15 cellular contexts compared by ENCODE assay signal in genomic region chr10:59265140-59265539, GRCh38.
"Had no signal": no experiment of that assay in that cellular context is flagged by ENCODE, and none has a peak within 500 bp of the region (broad histone marks: within the 10 kb centered on the region; RNA-seq: fewer than 3 reads in every experiment).

No MANE protein-coding gene starts in this region.

- H3K36me3 ChIP-seq: upper lobe of left lung had no signal

- H3K27ac Mint-ChIP-seq: activated T-helper 2 cell treated with anti-CD3 and anti-CD28 coated beads, Interferon-gamma antibody, Interleukin-2, Interleukin-4, amounts not matched to agents 10 μg/mL and 5 μg/mL and 100 μg/mL, durations not matched to agents 14 hours and 24 hours and 36 hours; effector memory CD8-positive, alpha-beta T cell; natural killer cell; stimulated activated naive CD8-positive, alpha-beta T cell treated with anti-CD3 and anti-CD28 coated beads, Interleukin-15, Interleukin-2, amounts not matched to agents 100 ng/mL and 50 ng/mL, for 24 hours; T-helper 1 cell treated with Interleukin-12 subunit alpha and Interleukin-12 subunit beta and Interleukin-4 antibody, amounts not matched to agents 30 μg/mL and 1 μg/mL, for 36 hours had no signal

- H3K4me2 ChIP-seq: hepatocyte had no signal

- H3K27me3 Mint-ChIP-seq: effector memory CD8-positive, alpha-beta T cell; stimulated activated naive CD8-positive, alpha-beta T cell treated with anti-CD3 and anti-CD28 coated beads, Interleukin-15, Interleukin-2, amounts not matched to agents 100 ng/mL and 50 ng/mL, for 24 hours had no signal

- H3K79me2 ChIP-seq: hepatocyte had no signal

- H3K4me1 ChIP-seq: adrenal gland, upper lobe of left lung had no signal

- H3K9me3 ChIP-seq: adrenal gland, upper lobe of left lung had no signal

- H3K4me3 ChIP-seq: adrenal gland, hepatocyte, upper lobe of left lung had no signal

- H3K9me3 Mint-ChIP-seq: activated T-helper 2 cell treated with anti-CD3 and anti-CD28 coated beads, Interferon-gamma antibody, Interleukin-2, Interleukin-4, amounts not matched to agents 10 μg/mL and 5 μg/mL and 100 μg/mL, durations not matched to agents 14 hours and 24 hours and 36 hours; T-helper 1 cell treated with Interleukin-12 subunit alpha and Interleukin-12 subunit beta and Interleukin-4 antibody, amounts not matched to agents 30 μg/mL and 1 μg/mL, for 36 hours had no signal

- ATAC-seq: effector memory CD8-positive, alpha-beta T cell; natural killer cell had no signal

- H2AFZ ChIP-seq: hepatocyte had no signal

- DNase-seq: activated CD4-positive, alpha-beta T cell treated with anti-CD3 and anti-CD28 coated beads, Interleukin-2, amount 50 U/mL, for 1 hour; activated CD4-positive, CD25-positive, alpha-beta regulatory T cell; activated naive CD4-positive, alpha-beta T cell treated with anti-CD3 and anti-CD28 coated beads, Interleukin-2, amount 50 U/mL, for 16 hours; adrenal gland; central memory CD4-positive, alpha-beta T cell; cortex of kidney; effector memory CD8-positive, alpha-beta T cell; erythroblast; natural killer cell; stimulated activated CD4-positive, alpha-beta T cell treated with anti-CD3 and anti-CD28 coated beads, Interleukin-4, amount 100 ng/mL, for 24 hours; upper lobe of left lung had no signal

- H3K4me3 Mint-ChIP-seq: effector memory CD8-positive, alpha-beta T cell; natural killer cell; stimulated activated naive CD8-positive, alpha-beta T cell treated with anti-CD3 and anti-CD28 coated beads, Interleukin-15, Interleukin-2, amounts not matched to agents 100 ng/mL and 50 ng/mL, for 24 hours; T-helper 1 cell treated with Interleukin-12 subunit alpha and Interleukin-12 subunit beta and Interleukin-4 antibody, amounts not matched to agents 30 μg/mL and 1 μg/mL, for 36 hours had no signal

- H3K27ac ChIP-seq: adrenal gland, hepatocyte, upper lobe of left lung had no signal

- H3K27me3 ChIP-seq: adrenal gland, hepatocyte, upper lobe of left lung had no signal

- H3K4me1 Mint-ChIP-seq: natural killer cell had no signal
